16 cellular contexts compared by ENCODE assay signal in genomic region chr2:181070119-181070833, GRCh38.
DNase-seq lines count a peak whose midpoint lies in the region; ATAC-seq and TF ChIP-seq lines count a peak whose summit lies in the region.
"Had no signal": no experiment of that assay in that cellular context is flagged by ENCODE, and none has a peak within 500 bp of the region (broad histone marks: within the 10 kb centered on the region; RNA-seq: fewer than 3 reads in every experiment).

No MANE protein-coding gene starts in this region.

- H3K27ac ChIP-seq in breast epithelium (no peak overlapping the region), SK-N-SH (ENCODE audit: low read depth in 2 of 2, low read length in 1 of 2) (no peak overlapping the region)
- H3K27ac ChIP-seq: SJSA1, tibial artery had no signal

- TF ChIP-seq POLR2A in breast epithelium (IDR thresholded peaks at IDR 0.05) (no peak), GM18505 (IDR thresholded peaks at IDR 0.05; ENCODE audit: borderline replicate concordance, extremely low read depth, insufficient read depth, insufficient read length) (no peak)

- H4K20me1 ChIP-seq in SK-N-SH (ENCODE audit: insufficient read depth) = no peaks in the 10 kb centered on the region

- H3K4me1 ChIP-seq in breast epithelium (no peaks in the 10 kb centered on the region), SK-N-SH (ENCODE audit: control insufficient read depth in 1 of 2, insufficient read depth in 2 of 2, low read depth in 1 of 2, low read length in 1 of 2) (peaks cover 3 to 16% of the 10 kb centered on the region in 2 experiments)

- peak overlapping the region; percentile 39; the same call in 1 of the 2 replicates for H2AFZ ChIP-seq in SK-N-SH (ENCODE audit: low read depth)

- TF ChIP-seq RAD21 in SK-N-SH (IDR thresholded peaks at IDR 0.05; ENCODE audit: low read length) = no peak

- H3K4me3 ChIP-seq in breast epithelium = no peak overlapping the region
- no peak overlapping the region for H3K4me3 ChIP-seq in SK-N-SH (ENCODE audit: low read depth in 2 of 2, low read length in 1 of 2)
- H3K4me3 ChIP-seq: SJSA1, tibial artery had no signal

- no peaks in the 10 kb centered on the region for H3K27me3 ChIP-seq in breast epithelium
- H3K27me3 ChIP-seq in SK-N-SH (ENCODE audit: insufficient read depth) = no peaks in the 10 kb centered on the region
- H3K27me3 ChIP-seq: SJSA1, tibial artery had no signal

- no peaks in the 10 kb centered on the region for H3K36me3 Mint-ChIP-seq in MCF 10A (ENCODE audit: insufficient read depth, unreplicated experiment)

- intact Hi-C loops in MCF 10A (cut with micrococcal nuclease) (loop anchor here (5.0 kb wide), 1 partner anchor 88 kb away; the partner anchor contains the start of gene UBE2E3), breast epithelium (cut with DNase I; ENCODE audit: low total_unique reads) (no loop called here)

- BruUV-seq in MCF 10A (replicated peaks; lab: Mats Ljungman, UMichigan) = no TSS peak

- no peak overlapping the region for H3K27ac Mint-ChIP-seq in MCF 10A (ENCODE audit: low read depth, unreplicated experiment)
- H3K27ac Mint-ChIP-seq: activated CD4-positive, alpha-beta T cell treated with anti-CD3 and anti-CD28 coated beads, Interleukin-2, amount 10 ng/mL, durations not matched to agents 7 days and 5 days; activated naive CD4-positive, alpha-beta T cell treated with anti-CD3 and anti-CD28 coated beads for 36 hours; B cell; endodermal cell had no signal

- peaks cover 23% of the 10 kb centered on the region for H3F3A ChIP-seq in SK-N-SH (replicated peaks; ENCODE audit: insufficient read depth)

- no peak overlapping the region for H3K4me2 ChIP-seq in SK-N-SH

- H3K27me3 Mint-ChIP-seq in MCF 10A (ENCODE audit: insufficient read depth, unreplicated experiment) = no peaks in the 10 kb centered on the region
- H3K27me3 Mint-ChIP-seq: activated CD4-positive, alpha-beta T cell treated with anti-CD3 and anti-CD28 coated beads, Interleukin-2, amount 10 ng/mL, durations not matched to agents 7 days and 5 days; B cell had no signal

- H3K9ac ChIP-seq in SK-N-SH = no peak overlapping the region

- H3K9me3 Mint-ChIP-seq in MCF 10A (ENCODE audit: unreplicated experiment) = no peaks in the 10 kb centered on the region
- H3K9me3 Mint-ChIP-seq: activated CD4-positive, alpha-beta T cell treated with anti-CD3 and anti-CD28 coated beads, Interleukin-2, amount 10 ng/mL, durations not matched to agents 7 days and 5 days; activated naive CD4-positive, alpha-beta T cell treated with anti-CD3 and anti-CD28 coated beads for 36 hours; endodermal cell had no signal

- H3K79me2 ChIP-seq in SK-N-SH (ENCODE audit: insufficient read depth) = peaks cover 5% of the 10 kb centered on the region; the same call in 1 of the 2 replicates

- TF ChIP-seq CTCF in MCF 10A (IDR thresholded peaks at IDR 0.05; ENCODE audit: unreplicated experiment) (no peak), breast epithelium (IDR thresholded peaks at IDR 0.05) (no peak), SK-N-SH (IDR thresholded peaks at IDR 0.05) (no peak)

- 67% methylated on average over 2 of the region's 2 CpGs for WGBS in SK-N-SH (ENCODE audit: low lambda C conversion rate)

- no peak for ATAC-seq in GM18505 (IDR thresholded peaks at IDR 0.05; ENCODE audit: unreplicated experiment)
- ATAC-seq in GM21619 (IDR thresholded peaks at IDR 0.05; ENCODE audit: unreplicated experiment) = no peak

- peak; percentile 73 for DNase-seq in MCF 10A (ENCODE audit: unreplicated experiment)
- no peak for DNase-seq in breast epithelium (ENCODE audit: low spot score in 2 of 2)
- DNase-seq in SK-N-SH = no peak
- DNase-seq in fibroblast of peridontal ligament (ENCODE audit: extremely low read depth) = peak; percentile 49
- DNase-seq in stromal cell of bone marrow (ENCODE audit: low read depth) = peak; percentile 25
- no peak for DNase-seq in NK-92 (lab: John Stamatoyannopoulos, UW; ENCODE audit: unreplicated experiment)
- DNase-seq: activated CD4-positive, alpha-beta T cell treated with anti-CD3 and anti-CD28 coated beads, Interleukin-2, amount 10 ng/mL, durations not matched to agents 7 days and 5 days; activated naive CD4-positive, alpha-beta T cell treated with anti-CD3 and anti-CD28 coated beads for 36 hours; endodermal cell; islet precursor cell; nucleus accumbens; tibial artery had no signal

- H3K9me3 ChIP-seq in breast epithelium = no peaks in the 10 kb centered on the region
- H3K9me3 ChIP-seq in SK-N-SH = no peaks in the 10 kb centered on the region
- H3K9me3 ChIP-seq: SJSA1, tibial artery had no signal

- CTCF ChIA-PET in MCF 10A (lab: Yijun Ruan, JAX) (interaction anchor here (0.6 to 2.8 kb wide), 10 partner anchors 11 to 1502 kb away, joined by 3 to 25 read pairs (median 6); no protein-coding TSS in a partner anchor), SK-N-SH (lab: Yijun Ruan, JAX) (interaction anchor here (0.6 to 1.8 kb wide), 6 partner anchors 11 to 946 kb away, joined by 3 to 9 read pairs (median 4); partner anchors contain the start of gene ITGA4)

- no peaks in the 10 kb centered on the region for H3K36me3 ChIP-seq in breast epithelium
- H3K36me3 ChIP-seq in SK-N-SH (replicated peaks in 1 of 2; ENCODE audit: control insufficient read depth in 1 of 2, insufficient read depth in 2 of 2, low read length in 1 of 2) = peaks cover 6 to 7% of the 10 kb centered on the region in 2 experiments
- H3K36me3 ChIP-seq: tibial artery had no signal

- peaks cover 24% of the 10 kb centered on the region for H3K4me1 Mint-ChIP-seq in MCF 10A (ENCODE audit: insufficient read depth, unreplicated experiment)

- no peak for TF ChIP-seq EP300 in SK-N-SH (IDR thresholded peaks at IDR 0.05; ENCODE audit: borderline replicate concordance in 1 of 2, low read depth in 1 of 2, low read length in 1 of 2)

- POLR2A ChIA-PET in MCF 10A (lab: Yijun Ruan, JAX) (interaction anchor here (0.6 to 1.3 kb wide), 5 partner anchors 11 to 708 kb away, joined by 3 to 7 read pairs (median 3); no protein-coding TSS in a partner anchor), SK-N-SH (lab: Yijun Ruan, JAX) (no interaction called here)

- no peak overlapping the region for H3K4me3 Mint-ChIP-seq in MCF 10A (ENCODE audit: unreplicated experiment)
- H3K4me3 Mint-ChIP-seq: activated CD4-positive, alpha-beta T cell treated with anti-CD3 and anti-CD28 coated beads, Interleukin-2, amount 10 ng/mL, durations not matched to agents 7 days and 5 days; activated naive CD4-positive, alpha-beta T cell treated with anti-CD3 and anti-CD28 coated beads for 36 hours; B cell; endodermal cell had no signal

- H3K9me2 ChIP-seq in SK-N-SH = no peaks in the 10 kb centered on the region

TF ChIP-seq in SK-N-SH, 30 proteins besides CTCF, POLR2A, EP300 and RAD21 (continues in another document):
- TF ChIP-seq NFIC (IDR thresholded peaks at IDR 0.05; ENCODE audit: borderline replicate concordance) (no peak), ELF1 (IDR thresholded peaks at IDR 0.05) (no peak), TEAD4 (IDR thresholded peaks at IDR 0.05; ENCODE audit: borderline replicate concordance, insufficient read depth) (no peak), USF2 (IDR thresholded peaks at IDR 0.05; ENCODE audit: borderline replicate concordance, low read depth, low read length) (no peak), TAF1 (IDR thresholded peaks at IDR 0.05; ENCODE audit: borderline replicate concordance, low read depth, low read length) (no peak), MEF2A (IDR thresholded peaks at IDR 0.05; ENCODE audit: borderline replicate concordance, low read depth) (no peak), JUND (IDR thresholded peaks at IDR 0.05) (no peak), FOXM1 (IDR thresholded peaks at IDR 0.05; ENCODE audit: low read depth) (no peak), EZH2phosphoT487 (IDR thresholded peaks at IDR 0.05; ENCODE audit: borderline replicate concordance, low read depth) (no peak), RXRA (IDR thresholded peaks at IDR 0.05; ENCODE audit: borderline replicate concordance, low read depth) (no peak)
- TF ChIP-seq, protein P1, sequence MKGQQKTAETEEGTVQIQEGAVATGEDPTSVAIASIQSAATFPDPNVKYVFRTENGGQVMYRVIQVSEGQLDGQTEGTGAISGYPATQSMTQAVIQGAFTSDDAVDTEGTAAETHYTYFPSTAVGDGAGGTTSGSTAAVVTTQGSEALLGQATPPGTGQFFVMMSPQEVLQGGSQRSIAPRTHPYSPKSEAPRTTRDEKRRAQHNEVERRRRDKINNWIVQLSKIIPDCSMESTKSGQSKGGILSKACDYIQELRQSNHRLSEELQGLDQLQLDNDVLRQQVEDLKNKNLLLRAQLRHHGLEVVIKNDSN (IDR thresholded peaks at IDR 0.05; ENCODE audit: borderline replicate concordance, low read depth) = no peak
- TF ChIP-seq, protein P2, sequence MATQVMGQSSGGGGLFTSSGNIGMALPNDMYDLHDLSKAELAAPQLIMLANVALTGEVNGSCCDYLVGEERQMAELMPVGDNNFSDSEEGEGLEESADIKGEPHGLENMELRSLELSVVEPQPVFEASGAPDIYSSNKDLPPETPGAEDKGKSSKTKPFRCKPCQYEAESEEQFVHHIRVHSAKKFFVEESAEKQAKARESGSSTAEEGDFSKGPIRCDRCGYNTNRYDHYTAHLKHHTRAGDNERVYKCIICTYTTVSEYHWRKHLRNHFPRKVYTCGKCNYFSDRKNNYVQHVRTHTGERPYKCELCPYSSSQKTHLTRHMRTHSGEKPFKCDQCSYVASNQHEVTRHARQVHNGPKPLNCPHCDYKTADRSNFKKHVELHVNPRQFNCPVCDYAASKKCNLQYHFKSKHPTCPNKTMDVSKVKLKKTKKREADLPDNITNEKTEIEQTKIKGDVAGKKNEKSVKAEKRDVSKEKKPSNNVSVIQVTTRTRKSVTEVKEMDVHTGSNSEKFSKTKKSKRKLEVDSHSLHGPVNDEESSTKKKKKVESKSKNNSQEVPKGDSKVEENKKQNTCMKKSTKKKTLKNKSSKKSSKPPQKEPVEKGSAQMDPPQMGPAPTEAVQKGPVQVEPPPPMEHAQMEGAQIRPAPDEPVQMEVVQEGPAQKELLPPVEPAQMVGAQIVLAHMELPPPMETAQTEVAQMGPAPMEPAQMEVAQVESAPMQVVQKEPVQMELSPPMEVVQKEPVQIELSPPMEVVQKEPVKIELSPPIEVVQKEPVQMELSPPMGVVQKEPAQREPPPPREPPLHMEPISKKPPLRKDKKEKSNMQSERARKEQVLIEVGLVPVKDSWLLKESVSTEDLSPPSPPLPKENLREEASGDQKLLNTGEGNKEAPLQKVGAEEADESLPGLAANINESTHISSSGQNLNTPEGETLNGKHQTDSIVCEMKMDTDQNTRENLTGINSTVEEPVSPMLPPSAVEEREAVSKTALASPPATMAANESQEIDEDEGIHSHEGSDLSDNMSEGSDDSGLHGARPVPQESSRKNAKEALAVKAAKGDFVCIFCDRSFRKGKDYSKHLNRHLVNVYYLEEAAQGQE (IDR thresholded peaks at IDR 0.05; ENCODE audit: low read depth, low read length) = no peak

Comparison
In these comparisons a context has a peak if more than half of its experiments do, and no peak if none do; other contexts are left out.
1. DNase-seq: peak in MCF 10A (single experiment), fibroblast of peridontal ligament (single experiment) and stromal cell of bone marrow (single experiment); none in breast epithelium (0 of 2), SK-N-SH (single experiment) and NK-92 (single experiment).